Comparison of ENCODE assay signal across 8 cellular contexts in genomic region chr9:89463986-89464901, GRCh38. TPM values are rescaled to one million over a fixed set of nuclear protein-coding genes. Genes with fewer than 3 reads are reported as not detected.
DNase-seq lines count a peak whose midpoint lies in the region; ATAC-seq and TF ChIP-seq lines count a peak whose summit lies in the region.

No MANE protein-coding gene starts in this region.

- in situ Hi-C loops in KBM-7 (cut with MboI; ENCODE audit: low pct_unique_long_range_greater_than_20kb, low sequenced_read_pairs) = no loop called here

- H3K27me3 ChIP-seq in heart left ventricle (no peaks in the 10 kb centered on the region), mesendoderm (ENCODE audit: insufficient read depth, low read length, poor library complexity) (no peaks in the 10 kb centered on the region), stomach (no peaks in the 10 kb centered on the region), left ventricle myocardium inferior (ENCODE audit: low read depth) (no peaks in the 10 kb centered on the region)

- H2AK5ac ChIP-seq in mesendoderm (ENCODE audit: low read length) = no peak overlapping the region

- no peak overlapping the region for H2BK120ac ChIP-seq in mesendoderm (ENCODE audit: low read depth, low read length)

- H2BK5ac ChIP-seq in mesendoderm (ENCODE audit: low read length) = no peak overlapping the region

- H4K8ac ChIP-seq in mesendoderm (ENCODE audit: low read depth, low read length) = no peak overlapping the region

- H3K79me1 ChIP-seq in mesendoderm (ENCODE audit: low read length) = peaks cover 2% of the 10 kb centered on the region

- no peaks in the 10 kb centered on the region for H3K79me2 ChIP-seq in mesendoderm (ENCODE audit: control insufficient read depth, insufficient read depth, low read length)

- DNase-seq in heart left ventricle (no peak), left ventricle myocardium superior (no peak), KBM-7 (peak; percentile 86), mesendoderm (no peak), stomach (peak; percentile 47), left ventricle myocardium inferior (no peak)
- DNase-seq in activated CD8-positive, alpha-beta memory T cell treated with anti-CD3 and anti-CD28 coated beads for 4 hours (ENCODE audit: low read depth in 2 of 2) = peak; percentile 66 to 80

- H3K4me3 ChIP-seq in heart left ventricle (peak overlapping the region in 1 of 12 donors; percentile 25), mesendoderm (ENCODE audit: low read length) (no peak overlapping the region), stomach (peak overlapping the region in 1 of 4 donors; percentile 7), left ventricle myocardium inferior (no peak overlapping the region)

- no peak overlapping the region for H3K4me2 ChIP-seq in mesendoderm (ENCODE audit: low read length)

- no peak overlapping the region for H2BK15ac ChIP-seq in mesendoderm (replicated peaks; ENCODE audit: low read depth)

- ATAC-seq in heart left ventricle = peak in 3 of 4 donors; percentile 41 to 53 (median 49)
- ATAC-seq in left ventricle myocardium superior = no peak
- ATAC-seq in HG02763 (IDR thresholded peaks at IDR 0.05; ENCODE audit: unreplicated experiment) = no peak

- H3K27ac ChIP-seq in heart left ventricle (peak overlapping the region in 2 of 12 donors; percentile 24 to 83), mesendoderm (ENCODE audit: low read depth, low read length) (no peak overlapping the region), stomach (peak overlapping the region; percentile 16 to 82 (median 79)), left ventricle myocardium inferior (replicated peaks) (no peak overlapping the region)

- no peak overlapping the region for H3K18ac ChIP-seq in mesendoderm (ENCODE audit: low read length)

- no peak for TF ChIP-seq EP300 in stomach (IDR thresholded peaks at IDR 0.05)

- intact Hi-C loops in heart left ventricle (cut with DNase I) = no loop called here
- intact Hi-C loops in left ventricle myocardium superior (cut with micrococcal nuclease) = no loop called here
- intact Hi-C loops in stomach (cut with DNase I; ENCODE audit: low total_unique reads) = no loop called here
- intact Hi-C loops in left ventricle myocardium inferior (cut with micrococcal nuclease) = no loop called here

- TF ChIP-seq POLR2A in heart left ventricle (IDR thresholded peaks at IDR 0.05) (no peak), stomach (IDR thresholded peaks at IDR 0.05) (no peak)

- H4K5ac ChIP-seq in mesendoderm (ENCODE audit: low read length) = no peak overlapping the region

- H3K36me3 ChIP-seq in heart left ventricle (peaks cover 0 to 5% (median 0%) of the 10 kb centered on the region in 9 donors), mesendoderm (ENCODE audit: control insufficient read depth, insufficient read depth, low read length) (no peaks in the 10 kb centered on the region), stomach (no peaks in the 10 kb centered on the region), left ventricle myocardium inferior (no peaks in the 10 kb centered on the region)

- H3K9me3 ChIP-seq in heart left ventricle (no peaks in the 10 kb centered on the region), stomach (no peaks in the 10 kb centered on the region), left ventricle myocardium inferior (replicated peaks) (no peaks in the 10 kb centered on the region)

- TF ChIP-seq CTCF in heart left ventricle (IDR thresholded peaks at IDR 0.05) (no peak), stomach (IDR thresholded peaks at IDR 0.05) (no peak), left ventricle myocardium inferior (IDR thresholded peaks at IDR 0.05; ENCODE audit: borderline replicate concordance) (no peak)

- WGBS in heart left ventricle, 4 donors = 75 to 87% (median 81%) methylated on average over 10 of the region's 10 CpGs
- WGBS in mesendoderm (ENCODE audit: extremely low coverage, insufficient coverage, low lambda C conversion rate) = no CpG with 5 or more reads among the region's 10 CpGs
- WGBS in stomach, 5 donors = 63 to 76% (median 73%) methylated on average over 10 of the region's 10 CpGs

- H3K4me1 ChIP-seq in heart left ventricle (peaks cover 0 to 84% (median 0%) of the 10 kb centered on the region in 12 donors), mesendoderm (ENCODE audit: control insufficient read depth, low read depth, low read length) (peaks cover 18% of the 10 kb centered on the region), stomach (peaks cover 0 to 87% (median 15%) of the 10 kb centered on the region in 4 donors), left ventricle myocardium inferior (no peaks in the 10 kb centered on the region)

- peak overlapping the region; percentile 20 for H3K56ac ChIP-seq in mesendoderm (ENCODE audit: low read length)

- H3K23ac ChIP-seq in mesendoderm (ENCODE audit: low read length) = peak overlapping the region; percentile 59

- no peak overlapping the region for H3K4ac ChIP-seq in mesendoderm (ENCODE audit: low read depth, low read length)

- H3K9ac ChIP-seq in mesendoderm (ENCODE audit: low read length) = no peak overlapping the region

RNA-seq across cellular contexts. Expression of gene SEMA4D, which starts 33.7 kb away (rescaled TPM):
- total RNA-seq in heart left ventricle (10 to 100 TPM; 12.8 to 59.8 (median 20.3) TPM), left ventricle myocardium superior (24.7 TPM), stomach (10 to 100 TPM; 11.1 to 43.3 (median 28.8) TPM), left ventricle myocardium inferior (17.1 TPM)
- polyA plus RNA-seq in heart left ventricle (1 to 10 TPM; 4.0 to 8.1 TPM), stomach (10 to 100 TPM in 1 of 3 donors, 1 to 10 TPM in 2; 4.9 to 10.9 (median 8.4) TPM)
- 8.6 TPM for polyA plus RNA-seq in mesendoderm (2013, experiment 1 of 2)
- 8.9 TPM for polyA plus RNA-seq in mesendoderm (2013, experiment 2 of 2)

Comparison
In these comparisons a context has a peak if more than half of its experiments do, and no peak if none do; other contexts are left out.
1. ATAC-seq: peak in heart left ventricle (3 of 4); none in left ventricle myocardium superior (single experiment) and HG02763 (single experiment).
2. DNase-seq: peak in KBM-7 (single experiment), activated CD8-positive, alpha-beta memory T cell treated with anti-CD3 and anti-CD28 coated beads for 4 hours (2 of 2) and stomach (single experiment); none in heart left ventricle (0 of 5), left ventricle myocardium superior (single experiment), mesendoderm (single experiment) and left ventricle myocardium inferior (single experiment).
3. H3K27ac ChIP-seq: peak in stomach (5 of 5); none in mesendoderm (single experiment) and left ventricle myocardium inferior (single experiment).